In the genomic region with DNA sequence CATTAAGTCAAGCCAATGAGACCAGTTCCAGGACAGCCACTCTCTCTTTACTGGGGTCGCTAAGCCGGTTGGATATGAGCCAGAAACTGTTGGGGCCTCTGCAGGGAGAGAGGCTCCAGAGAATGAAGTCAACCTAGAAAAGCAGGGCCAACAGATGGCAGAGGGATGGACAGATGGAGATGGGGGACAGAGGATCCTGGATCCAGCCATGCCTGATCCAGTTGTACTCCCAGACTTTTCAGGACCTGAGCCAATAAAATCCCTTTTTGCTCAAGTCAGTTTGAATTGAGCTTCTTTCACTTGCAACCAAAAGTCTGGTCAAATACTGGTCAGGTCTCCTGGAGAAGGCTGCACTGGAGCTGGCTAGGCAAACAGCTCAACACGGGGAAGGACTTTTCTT, we compare ENCODE assay signal across 1 cellular context.
TF ChIP-seq lines count a peak whose summit lies in the region.

No MANE protein-coding gene starts in this region.

TF ChIP-seq in IMR-90, 13 proteins besides CTCF, POLR2A, EP300 and RAD21 (continued from another document):
- TF ChIP-seq, protein P1, sequence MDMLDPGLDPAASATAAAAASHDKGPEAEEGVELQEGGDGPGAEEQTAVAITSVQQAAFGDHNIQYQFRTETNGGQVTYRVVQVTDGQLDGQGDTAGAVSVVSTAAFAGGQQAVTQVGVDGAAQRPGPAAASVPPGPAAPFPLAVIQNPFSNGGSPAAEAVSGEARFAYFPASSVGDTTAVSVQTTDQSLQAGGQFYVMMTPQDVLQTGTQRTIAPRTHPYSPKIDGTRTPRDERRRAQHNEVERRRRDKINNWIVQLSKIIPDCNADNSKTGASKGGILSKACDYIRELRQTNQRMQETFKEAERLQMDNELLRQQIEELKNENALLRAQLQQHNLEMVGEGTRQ (IDR thresholded peaks at IDR 0.05; ENCODE audit: low read depth, low read length) = no peak
- TF ChIP-seq SMC3 (IDR thresholded peaks at IDR 0.05; ENCODE audit: low read depth, low read length) (no peak), NFE2L2 (IDR thresholded peaks at IDR 0.05; ENCODE audit: low read depth, low read length) (no peak), BHLHE40 (IDR thresholded peaks at IDR 0.05; ENCODE audit: low read depth, low read length) (no peak), CHD1 (IDR thresholded peaks at IDR 0.05; ENCODE audit: low read depth, low read length) (no peak), MAFK (IDR thresholded peaks at IDR 0.05; ENCODE audit: low read depth, low read length) (no peak), MAZ (IDR thresholded peaks at IDR 0.05; ENCODE audit: borderline replicate concordance, low read depth, low read length) (no peak), RCOR1 (IDR thresholded peaks at IDR 0.05; ENCODE audit: insufficient replicate concordance, low read length) (no peak)
